ENCODE assay signal across 10 cellular contexts in the genomic region with DNA sequence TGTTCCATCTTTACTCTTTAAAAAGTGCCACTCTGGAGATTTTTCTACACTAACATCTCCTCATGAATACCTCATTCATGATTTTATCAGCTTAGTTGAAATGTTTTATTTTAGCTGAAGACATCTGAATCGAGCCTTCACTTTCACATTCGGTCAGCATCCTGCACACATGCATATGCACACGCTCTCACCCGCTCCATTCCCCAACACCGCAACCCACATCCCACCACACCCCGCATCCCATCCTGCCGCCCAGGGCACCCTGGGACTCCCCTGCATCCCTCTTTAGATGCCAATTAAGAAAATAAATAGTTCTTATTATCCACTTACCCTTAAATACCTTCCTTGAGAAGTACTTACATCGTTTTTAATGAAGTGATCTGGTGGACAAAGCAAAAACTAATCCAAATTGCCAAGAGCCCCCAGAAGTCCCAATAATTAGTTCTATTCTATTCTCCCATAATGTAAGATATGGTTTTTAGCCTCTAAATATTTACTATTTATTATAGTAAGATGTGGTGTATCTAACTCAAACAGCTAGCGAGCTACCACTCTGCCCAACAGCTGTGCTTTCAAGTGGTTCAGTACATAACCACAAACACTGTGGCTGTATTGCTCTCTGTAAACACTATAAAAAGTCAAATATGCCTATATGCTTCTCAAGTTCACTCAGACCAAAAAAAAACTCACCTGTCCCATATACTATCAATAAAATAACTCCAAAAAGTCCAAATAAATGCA. TPM values are rescaled to one million over a fixed set of nuclear protein-coding genes. Genes with fewer than 3 reads are reported as not detected.
DNase-seq lines count a peak whose midpoint lies in the region; ATAC-seq and TF ChIP-seq lines count a peak whose summit lies in the region.
"Had no signal": no experiment of that assay in that cellular context is flagged by ENCODE, and none has a peak within 500 bp of the region (broad histone marks: within the 10 kb centered on the region; RNA-seq: fewer than 3 reads in every experiment).

No MANE protein-coding gene starts in this region.

- H3K27me3 ChIP-seq in ACC112 (ENCODE audit: insufficient read depth, low read length) (no peaks in the 10 kb centered on the region), BE2C (no peaks in the 10 kb centered on the region), A673 (replicated peaks; ENCODE audit: insufficient read depth, low read depth, low read length, poor library complexity) (no peaks in the 10 kb centered on the region)

- DNase-seq in NCI-H345 treated with DMSO at 0.1 percent for 48 hours (lab: John Stamatoyannopoulos, UW; ENCODE audit: unreplicated experiment) (peak; percentile 15), activated T-cell treated with anti-CD3 and anti-CD28 coated beads for 24 hours (ENCODE audit: low read depth) (peak; percentile 43), mucosa of descending colon (peak; percentile 29 to 69 (median 41)), GOT3 (lab: John Stamatoyannopoulos, UW) (no peak), BE2C (no peak), A673 (ENCODE audit: low spot score) (no peak)

- no peaks in the 10 kb centered on the region for H3K9me3 ChIP-seq in mucosa of descending colon
- no peaks in the 10 kb centered on the region for H3K9me3 ChIP-seq in BE2C
- H3K9me3 ChIP-seq in A673 (ENCODE audit: low read depth, low read length, poor library complexity, severe bottlenecking), result no peaks in the 10 kb centered on the region

- intact Hi-C loops in mucosa of descending colon (cut with DNase I, micrococcal nuclease), result no loop called here
- intact Hi-C loops in A673 (cut with micrococcal nuclease; ENCODE audit: unreplicated experiment), result no loop called here

- H2AFZ ChIP-seq in ACC112 (ENCODE audit: low read length, unreplicated experiment), result no peak overlapping the region

- CTCF ChIA-PET in A673 (lab: Charles Lee), result interaction anchor here (0.5 kb wide), 1 partner anchor 734 kb away, joined by 6 read pairs; no protein-coding TSS in a partner anchor

- H3K27ac ChIP-seq in ACC112 (ENCODE audit: low read depth, low read length) (peak overlapping the region; percentile 12; the same call in 1 of the 2 replicates), A673 (ENCODE audit: low read depth, low read length, poor library complexity, severe bottlenecking) (no peak overlapping the region)

- H3K4me1 ChIP-seq in ACC112 (ENCODE audit: control insufficient read depth, insufficient read depth, low read length, unreplicated experiment), result peaks cover 28% of the 10 kb centered on the region
- H3K4me1 ChIP-seq in mucosa of descending colon (ENCODE audit: low read depth), result no peaks in the 10 kb centered on the region
- H3K4me1 ChIP-seq in BE2C, result no peaks in the 10 kb centered on the region
- H3K4me1 ChIP-seq in A673 (ENCODE audit: insufficient read depth, low read length, poor library complexity, severe bottlenecking), result no peaks in the 10 kb centered on the region

- H3K4me3 ChIP-seq in ACC112 (ENCODE audit: low read depth, low read length), result no peak overlapping the region
- no peak overlapping the region for H3K4me3 ChIP-seq in mucosa of descending colon
- H3K4me3 ChIP-seq in BE2C (ENCODE audit: low read depth, low read length), result no peak overlapping the region
- no peak overlapping the region for H3K4me3 ChIP-seq in A673 (ENCODE audit: low read depth, low read length, poor library complexity, severe bottlenecking)

- H3K36me3 ChIP-seq in ACC112 (ENCODE audit: insufficient read depth, low read length) (no peaks in the 10 kb centered on the region), mucosa of descending colon (ENCODE audit: low read depth) (no peaks in the 10 kb centered on the region), BE2C (no peaks in the 10 kb centered on the region), A673 (ENCODE audit: insufficient read depth, low read length, poor library complexity, severe bottlenecking) (no peaks in the 10 kb centered on the region)

- ATAC-seq in mucosa of descending colon (peak; percentile 79), HG03196 (IDR thresholded peaks at IDR 0.05; ENCODE audit: unreplicated experiment) (no peak)
- ATAC-seq: right cardiac atrium had no signal

- no TSS peak for BruUV-seq in A673 (replicated peaks; lab: Mats Ljungman, UMichigan)

- H3K79me2 ChIP-seq in ACC112 (ENCODE audit: control insufficient read depth, insufficient read depth, low read length, unreplicated experiment), result no peaks in the 10 kb centered on the region

- POLR2A ChIA-PET in A673 (lab: Charles Lee; ENCODE audit: low non-redundant PET), result no interaction called here

- no peak for TF ChIP-seq CTCF in mucosa of descending colon (IDR thresholded peaks at IDR 0.05)
- TF ChIP-seq CTCF in BE2C (IDR thresholded peaks at IDR 0.05; ENCODE audit: low read depth, low read length), result no peak
- no peak for TF ChIP-seq CTCF in A673 (conservative IDR thresholded peaks at IDR 0.05; ENCODE audit: low read depth, low read length)

RNA-seq across cellular contexts. Expression of gene GZMK, which starts 38.2 kb away (rescaled TPM):
- 1 to 10 TPM in 1 of 3 donors, under 1 TPM in 2; 0.43 to 1.2 (median 0.73) TPM for total RNA-seq in mucosa of descending colon
- polyA plus RNA-seq in BE2C (2012; ENCODE audit: insufficient read depth, insufficient read length, low read depth), result not detected
- not detected in 2 replicates for total RNA-seq in A673 (2021)
- total RNA-seq: B cell had no signal

RNA-seq across cellular contexts. Expression of gene GZMA, which starts 40.2 kb away (rescaled TPM):
- 10 to 100 TPM in 1 of 3 donors, 1 to 10 TPM in 2; 9.0 to 17.2 (median 9.3) TPM for total RNA-seq in mucosa of descending colon
- polyA plus RNA-seq in BE2C (2012; ENCODE audit: insufficient read depth, insufficient read length, low read depth), result not detected
- total RNA-seq in A673 (2021), result not detected in 2 replicates
- total RNA-seq: B cell had no signal

Comparison
In these comparisons a context has a peak if more than half of its experiments do, and no peak if none do; other contexts are left out.
1. DNase-seq: peak in NCI-H345 treated with DMSO at 0.1 percent for 48 hours (single experiment), activated T-cell treated with anti-CD3 and anti-CD28 coated beads for 24 hours (single experiment) and mucosa of descending colon (3 of 3); none in GOT3 (single experiment), BE2C (single experiment) and A673 (single experiment).